1 cellular context compared by ENCODE assay signal in genomic region chr6:146887447-146888077, GRCh38.
TF ChIP-seq lines count a peak whose summit lies in the region.

No MANE protein-coding gene starts in this region.

TF ChIP-seq in GM23338, 12 proteins besides CTCF, POLR2A, EP300 and RAD21 (continued from another document):
- TF ChIP-seq ZNF462 (CRISPR knock-in tag; IDR thresholded peaks at IDR 0.05) (no peak), EZH2 (IDR thresholded peaks at IDR 0.05; ENCODE audit: low read depth, unreplicated experiment) (no peak), ZNF114 (CRISPR knock-in tag; IDR thresholded peaks at IDR 0.05) (no peak), JUNB (IDR thresholded peaks at IDR 0.05; ENCODE audit: unreplicated experiment) (no peak), REST (IDR thresholded peaks at IDR 0.05; ENCODE audit: unreplicated experiment) (no peak), CREB1 (CRISPR knock-in tag; IDR thresholded peaks at IDR 0.05; ENCODE audit: low read depth) (no peak), NANOG (IDR thresholded peaks at IDR 0.05; ENCODE audit: borderline replicate concordance) (no peak)
TF ChIP-seq in GM23338: peak in this region for 0.
